In the genomic region with DNA sequence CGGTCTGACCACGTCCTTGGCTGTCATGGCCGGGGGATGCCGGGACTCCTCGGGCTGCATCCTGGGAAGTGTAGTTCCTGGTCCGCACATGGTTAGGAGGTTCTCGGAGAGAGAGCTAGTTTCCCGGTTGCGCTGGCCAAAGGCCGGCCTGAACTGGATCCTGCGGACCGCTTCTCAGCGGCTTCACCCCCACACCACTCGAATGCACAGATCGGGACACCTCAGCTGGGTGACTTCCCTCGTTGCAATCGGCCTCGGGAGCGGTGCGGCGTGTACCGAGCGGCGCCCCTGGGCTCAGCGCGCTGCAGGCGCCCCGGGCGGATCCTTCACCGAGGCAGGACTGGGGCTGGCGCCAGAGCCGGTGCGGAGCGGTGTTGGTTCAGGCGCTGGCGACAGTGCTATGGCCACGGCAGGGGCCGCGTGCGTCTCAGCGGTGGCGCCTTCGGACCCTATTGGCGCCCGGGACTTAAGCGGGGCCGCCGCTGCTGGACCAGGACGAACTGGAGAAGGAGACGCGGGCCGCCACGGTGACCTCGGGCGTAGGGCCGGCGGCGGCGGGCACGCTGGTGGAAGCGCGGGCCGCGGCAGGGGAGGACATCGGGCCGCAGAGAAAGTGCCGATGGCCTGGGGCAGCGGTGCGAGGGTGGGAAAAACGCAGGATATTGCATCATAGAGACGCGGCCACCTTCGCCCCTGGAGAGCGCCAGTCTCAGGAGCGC, we compare ENCODE assay signal across 8 cellular contexts. TPM values are rescaled to one million over a fixed set of nuclear protein-coding genes. Genes with fewer than 3 reads are reported as not detected.
DNase-seq lines count a peak whose midpoint lies in the region; ATAC-seq and TF ChIP-seq lines count a peak whose summit lies in the region.

No MANE protein-coding gene starts in this region.

- peak overlapping the region; percentile 94 for H3K9ac ChIP-seq in HUES6 (ENCODE audit: low read length)

- H3K4me3 Mint-ChIP-seq in activated naive CD8-positive, alpha-beta T cell treated with anti-CD3 and anti-CD28 coated beads for 36 hours = peak overlapping the region; percentile 94
- H3K4me3 Mint-ChIP-seq in glutamatergic neuron (ENCODE audit: unreplicated experiment) = peak overlapping the region; percentile 96

- intact Hi-C loops in thyroid gland (cut with DNase I) = no loop called here

- peak overlapping the region; percentile 78 for H3K4me3 ChIP-seq in HUES6 (ENCODE audit: low read depth, low read length)
- H3K4me3 ChIP-seq in SJCRH30 = peak overlapping the region; percentile 76
- H3K4me3 ChIP-seq in thyroid gland (replicated peaks in 1 of 3) = peak overlapping the region; percentile 13 to 73 (median 71)

- peaks cover 27% of the 10 kb centered on the region for H3K36me3 Mint-ChIP-seq in activated naive CD8-positive, alpha-beta T cell treated with anti-CD3 and anti-CD28 coated beads for 36 hours
- no peaks in the 10 kb centered on the region for H3K36me3 Mint-ChIP-seq in glutamatergic neuron (ENCODE audit: unreplicated experiment)

- WGBS in thyroid gland, 2 donors = 0% methylated on average over 6 to 14 of the region's 75 CpGs

- H3K27me3 Mint-ChIP-seq in activated naive CD8-positive, alpha-beta T cell treated with anti-CD3 and anti-CD28 coated beads for 36 hours = no peaks in the 10 kb centered on the region
- peaks cover 21% of the 10 kb centered on the region for H3K27me3 Mint-ChIP-seq in glutamatergic neuron (ENCODE audit: unreplicated experiment)

- H3K9me3 ChIP-seq in HUES6 (ENCODE audit: control insufficient read depth, insufficient read depth, low read depth, low read length) (no peaks in the 10 kb centered on the region), SJCRH30 (replicated peaks) (no peaks in the 10 kb centered on the region), thyroid gland (no peaks in the 10 kb centered on the region)

- H3K27ac Mint-ChIP-seq in activated naive CD8-positive, alpha-beta T cell treated with anti-CD3 and anti-CD28 coated beads for 36 hours = peak overlapping the region; percentile 98
- peak overlapping the region; percentile 95 for H3K27ac Mint-ChIP-seq in glutamatergic neuron (ENCODE audit: unreplicated experiment)

- peaks cover 40% of the 10 kb centered on the region for H3K36me3 ChIP-seq in HUES6 (ENCODE audit: control insufficient read depth, insufficient read depth, low read length)
- H3K36me3 ChIP-seq in SJCRH30 = peaks cover 39% of the 10 kb centered on the region
- H3K36me3 ChIP-seq in thyroid gland = peaks cover 28 to 32% of the 10 kb centered on the region in 2 donors

- TF ChIP-seq CTCF in glutamatergic neuron (IDR thresholded peaks at IDR 0.05; ENCODE audit: partially characterized antibody, unreplicated experiment) (no peak), thyroid gland (IDR thresholded peaks at IDR 0.05) (no peak)

- peak; percentile 56 for ATAC-seq in GM19023 (IDR thresholded peaks at IDR 0.05; ENCODE audit: unreplicated experiment)

- H3K4me1 ChIP-seq in HUES6 (ENCODE audit: control insufficient read depth, insufficient read depth, low read length) (peaks cover 14% of the 10 kb centered on the region), SJCRH30 (peaks cover 5% of the 10 kb centered on the region; the same call in 1 of the 2 replicates), thyroid gland (peaks cover 10 to 16% of the 10 kb centered on the region in 2 donors)

- H3K27ac ChIP-seq in HUES6 (ENCODE audit: low read depth, low read length) (peak overlapping the region; percentile 84), SJCRH30 (peak overlapping the region; percentile 81), thyroid gland (peak overlapping the region; percentile 78 to 90 (median 78))

- peak in 1 of 2 donors; percentile 58 for TF ChIP-seq POLR2A in thyroid gland (IDR thresholded peaks at IDR 0.05)

- H3K4me1 Mint-ChIP-seq in activated naive CD8-positive, alpha-beta T cell treated with anti-CD3 and anti-CD28 coated beads for 36 hours = peaks cover 16% of the 10 kb centered on the region
- H3K4me1 Mint-ChIP-seq in glutamatergic neuron (ENCODE audit: low read depth, unreplicated experiment) = peaks cover 12% of the 10 kb centered on the region

- H3K9me3 Mint-ChIP-seq in activated naive CD8-positive, alpha-beta T cell treated with anti-CD3 and anti-CD28 coated beads for 36 hours = no peaks in the 10 kb centered on the region
- peaks cover 26% of the 10 kb centered on the region for H3K9me3 Mint-ChIP-seq in glutamatergic neuron (ENCODE audit: unreplicated experiment)

- peak; percentile 95 for DNase-seq in AG20443 (ENCODE audit: low spot score)
- peak; percentile 89 to 90 for DNase-seq in SJCRH30
- peak; percentile 73 for DNase-seq in activated naive CD8-positive, alpha-beta T cell treated with anti-CD3 and anti-CD28 coated beads for 36 hours
- peak; percentile 90 for DNase-seq in glutamatergic neuron
- DNase-seq in nucleus accumbens (lab: John Stamatoyannopoulos, UW) = peak; percentile 17 to 90 (median 70)
- peak; percentile 84 to 89 for DNase-seq in thyroid gland

- H3K27me3 ChIP-seq in HUES6 (ENCODE audit: control insufficient read depth, insufficient read depth, low read length) (no peaks in the 10 kb centered on the region), SJCRH30 (no peaks in the 10 kb centered on the region), thyroid gland (no peaks in the 10 kb centered on the region)

RNA-seq across cellular contexts. Expression of gene ZNF629, which starts 11.5 kb away (rescaled TPM):
- 28.6 and 29.8 TPM in 2 replicates for total RNA-seq in SJCRH30 (2014; rRNA removed; shearing (Covaris generic))
- 1 to 10 TPM; 5.4 to 5.5 TPM for total RNA-seq in activated naive CD8-positive, alpha-beta T cell treated with anti-CD3 and anti-CD28 coated beads for 36 hours
- total RNA-seq in glutamatergic neuron (ENCODE audit: unreplicated experiment) (42.5 TPM), thyroid gland (10 to 100 TPM; 14.5 to 26.7 (median 19.0) TPM)

RNA-seq across cellular contexts. Expression of gene RNF40, which starts 13.4 kb away (rescaled TPM):
- 120 and 124 TPM in 2 replicates for total RNA-seq in SJCRH30 (2014; rRNA removed; shearing (Covaris generic))
- total RNA-seq in activated naive CD8-positive, alpha-beta T cell treated with anti-CD3 and anti-CD28 coated beads for 36 hours = 100 to 1,000 TPM in 1 of 2 experiments, 10 to 100 TPM in 1; 95.2 to 107 TPM
- 182 TPM for total RNA-seq in glutamatergic neuron (ENCODE audit: unreplicated experiment)
- total RNA-seq in thyroid gland = 100 to 1,000 TPM; 105 to 147 (median 113) TPM

RNA-seq across cellular contexts. Expression of gene CFAP119, which starts 13.7 kb away (rescaled TPM):
- 4.1 and 4.2 TPM in 2 replicates for total RNA-seq in SJCRH30 (2014; rRNA removed; shearing (Covaris generic))
- 1 to 10 TPM; 3.7 to 6.4 TPM for total RNA-seq in activated naive CD8-positive, alpha-beta T cell treated with anti-CD3 and anti-CD28 coated beads for 36 hours
- total RNA-seq in glutamatergic neuron (ENCODE audit: unreplicated experiment) (10.9 TPM), thyroid gland (10 to 100 TPM in 3 of 4 donors, 1 to 10 TPM in 1; 9.6 to 24.7 (median 15.5) TPM)

RNA-seq across cellular contexts. Expression of gene PHKG2, which starts 27.3 kb away (rescaled TPM):
- total RNA-seq in SJCRH30 (2014; rRNA removed; shearing (Covaris generic)) = 26.3 and 26.4 TPM in 2 replicates
- 10 to 100 TPM; 31.1 to 32.0 TPM for total RNA-seq in activated naive CD8-positive, alpha-beta T cell treated with anti-CD3 and anti-CD28 coated beads for 36 hours
- 32.6 TPM for total RNA-seq in glutamatergic neuron (ENCODE audit: unreplicated experiment)
- total RNA-seq in thyroid gland = 10 to 100 TPM; 28.1 to 52.8 (median 42.3) TPM

Comparison
In these comparisons a context has a peak if more than half of its experiments do, and no peak if none do; other contexts are left out.
1. Peak in every context shown above with its lines: DNase-seq, ATAC-seq, H3K4me3 ChIP-seq and H3K27ac ChIP-seq.